1 cellular context compared by ENCODE assay signal in the genomic region with DNA sequence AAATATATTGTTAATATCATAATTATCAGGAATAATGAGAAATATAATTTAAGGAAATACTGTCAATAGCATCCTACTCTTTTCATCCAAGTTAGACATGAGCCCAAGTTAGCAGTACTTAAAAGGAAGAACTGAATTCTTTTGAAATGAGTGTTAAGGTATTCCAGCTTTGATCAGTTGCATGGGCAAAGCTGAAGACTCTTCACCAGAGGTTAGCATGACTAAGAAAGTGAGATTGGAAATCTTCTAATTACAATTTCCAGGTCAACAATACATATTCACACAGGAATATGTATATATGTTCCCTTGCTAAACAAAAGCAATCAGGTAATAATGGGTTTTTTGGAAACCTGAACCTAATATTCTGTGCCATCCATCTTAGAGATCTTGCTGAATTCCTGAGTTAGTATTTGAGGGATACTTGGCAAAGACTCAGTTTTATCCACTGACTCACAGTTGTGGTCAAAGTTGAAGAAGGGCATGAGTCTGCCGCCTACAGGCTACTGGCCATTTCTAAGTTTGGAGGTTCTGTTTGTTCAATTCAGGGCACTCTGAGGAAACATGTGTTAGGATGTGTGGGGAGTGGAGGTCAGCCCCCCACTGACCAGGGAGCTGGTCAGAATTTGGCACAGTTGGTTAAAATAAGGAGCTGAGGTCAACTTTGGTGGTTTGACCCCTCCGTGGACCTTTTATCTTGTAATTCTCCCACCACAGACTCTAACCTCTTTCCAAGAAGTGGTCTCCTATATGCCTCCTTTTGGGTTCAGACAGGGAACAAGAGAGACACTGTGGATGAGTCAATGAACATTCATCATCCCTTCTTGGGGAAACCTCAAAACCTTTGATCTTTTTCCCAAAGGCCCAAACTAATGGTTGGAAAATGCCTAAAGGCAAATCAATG.
TF ChIP-seq lines count a peak whose summit lies in the region.

No MANE protein-coding gene starts in this region.

TF ChIP-seq in WTC11, 78 proteins besides CTCF, POLR2A, EP300 and RAD21 (continued from another document):
- no peak for TF ChIP-seq ARID4B (CRISPR knock-in tag; IDR thresholded peaks at IDR 0.05; ENCODE audit: borderline replicate concordance)
